17 cellular contexts compared by ENCODE assay signal in the genomic region with DNA sequence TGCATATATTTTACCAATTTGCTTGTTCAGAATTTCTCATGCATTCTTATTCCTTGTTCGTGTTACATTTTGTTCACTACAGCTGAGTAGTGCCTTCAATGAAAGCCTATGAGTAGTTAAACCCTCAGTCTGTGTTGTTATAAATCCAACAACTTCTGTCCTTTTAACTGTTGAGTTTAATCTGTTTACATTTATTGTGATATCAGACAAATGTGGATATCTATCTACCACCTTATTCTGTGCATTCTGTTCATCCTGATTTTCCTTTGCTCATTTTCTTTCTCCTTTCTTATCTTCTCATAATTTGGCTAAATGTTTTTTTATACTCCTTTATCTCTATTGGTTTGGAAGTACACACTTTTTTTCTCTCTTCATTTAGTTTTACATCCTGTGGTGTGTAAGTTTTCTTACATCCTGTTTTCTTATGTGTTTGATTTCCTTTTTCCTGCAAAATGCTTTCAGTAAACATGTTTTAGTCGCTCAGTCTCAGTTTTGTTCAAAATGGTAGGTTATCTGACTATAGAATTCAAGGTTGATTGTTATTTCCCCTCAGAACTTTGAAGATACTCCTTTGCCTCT. TPM values are rescaled to one million over a fixed set of nuclear protein-coding genes. Genes with fewer than 3 reads are reported as not detected.
DNase-seq lines count a peak whose midpoint lies in the region; ATAC-seq and FAIRE-seq lines count a peak whose summit lies in the region.
"Had no signal": no experiment of that assay in that cellular context is flagged by ENCODE, and none has a peak within 500 bp of the region (broad histone marks: within the 10 kb centered on the region; RNA-seq: fewer than 3 reads in every experiment).

No MANE protein-coding gene starts in this region.

- no peaks in the 10 kb centered on the region for H3K27me3 Mint-ChIP-seq in activated CD4-positive, alpha-beta T cell treated with anti-CD3 and anti-CD28 coated beads for 36 hours
- H3K27me3 Mint-ChIP-seq in activated T-helper 17 cell treated with anti-CD3 and anti-CD28 coated beads, Interleukin-2, amount 50 U/mL, for 72 hours = no peaks in the 10 kb centered on the region
- H3K27me3 Mint-ChIP-seq in naive B cell = no peaks in the 10 kb centered on the region

- peak; percentile 81 for FAIRE-seq in GM19239 (lab: Jason Lieb, UNC)
- FAIRE-seq: D721Med, H54 had no signal

- no peak for ATAC-seq in activated CD4-positive, alpha-beta T cell treated with anti-CD3 and anti-CD28 coated beads for 36 hours
- no peak for ATAC-seq in activated T-helper 17 cell treated with anti-CD3 and anti-CD28 coated beads, Interleukin-2, amount 50 U/mL, for 72 hours (replicated peaks)
- no peak for ATAC-seq in naive B cell (ENCODE audit: low read depth in 2 of 2)
- ATAC-seq in HG02973 (IDR thresholded peaks at IDR 0.05; ENCODE audit: unreplicated experiment) = no peak
- ATAC-seq: gastroesophageal sphincter, PC-3 had no signal

- H3K27ac Mint-ChIP-seq in activated CD4-positive, alpha-beta T cell treated with anti-CD3 and anti-CD28 coated beads for 36 hours = peak overlapping the region; percentile 88
- H3K27ac Mint-ChIP-seq in activated T-helper 17 cell treated with anti-CD3 and anti-CD28 coated beads, Interleukin-2, amount 50 U/mL, for 72 hours = peak overlapping the region; percentile 73
- H3K27ac Mint-ChIP-seq in naive B cell = peak overlapping the region in 2 of 6 donors; percentile 5 to 75
- H3K27ac Mint-ChIP-seq: nephron progenitor cell had no signal

- peaks cover 47% of the 10 kb centered on the region for H3K36me3 Mint-ChIP-seq in activated CD4-positive, alpha-beta T cell treated with anti-CD3 and anti-CD28 coated beads for 36 hours (ENCODE audit: low read depth)
- peaks cover 9% of the 10 kb centered on the region for H3K36me3 Mint-ChIP-seq in activated T-helper 17 cell treated with anti-CD3 and anti-CD28 coated beads, Interleukin-2, amount 50 U/mL, for 72 hours (ENCODE audit: low read depth)
- H3K36me3 Mint-ChIP-seq in naive B cell = peaks cover 8 to 34% of the 10 kb centered on the region in 2 donors

- H3K9me3 Mint-ChIP-seq in activated CD4-positive, alpha-beta T cell treated with anti-CD3 and anti-CD28 coated beads for 36 hours (ENCODE audit: low read depth) = peaks cover 22% of the 10 kb centered on the region
- peaks cover 3% of the 10 kb centered on the region for H3K9me3 Mint-ChIP-seq in activated T-helper 17 cell treated with anti-CD3 and anti-CD28 coated beads, Interleukin-2, amount 50 U/mL, for 72 hours
- H3K9me3 Mint-ChIP-seq in naive B cell = peaks cover 0 to 24% (median 17%) of the 10 kb centered on the region in 7 donors

- CTCF ChIA-PET in activated CD4-positive, alpha-beta T cell treated with anti-CD3 and anti-CD28 coated beads for 36 hours (lab: Charles Lee) = interaction anchor here (0.8 to 1.3 kb wide), 4 partner anchors 8 to 42 kb away, joined by 3 read pairs; no protein-coding TSS in a partner anchor

- intact Hi-C loops in activated CD4-positive, alpha-beta T cell treated with anti-CD3 and anti-CD28 coated beads for 36 hours (cut with DNase I, micrococcal nuclease) = loop anchor here (1.0 to 10.0 kb wide), 6 partner anchors 42 to 546 kb away; partner anchors contain the start of genes ELOVL6 (in 1 of the 2), GAR1 (in 1 of the 2), MCUB (in 1 of the 2) and SEC24B (in 1 of the 2)

- peaks cover 39% of the 10 kb centered on the region for H3K4me1 Mint-ChIP-seq in activated CD4-positive, alpha-beta T cell treated with anti-CD3 and anti-CD28 coated beads for 36 hours
- peaks cover 21% of the 10 kb centered on the region for H3K4me1 Mint-ChIP-seq in activated T-helper 17 cell treated with anti-CD3 and anti-CD28 coated beads, Interleukin-2, amount 50 U/mL, for 72 hours
- H3K4me1 Mint-ChIP-seq in naive B cell = peaks cover 22 to 27% (median 26%) of the 10 kb centered on the region in 3 donors
- H3K4me1 Mint-ChIP-seq: nephron progenitor cell had no signal

- no peak for DNase-seq in activated CD4-positive, alpha-beta T cell treated with anti-CD3 and anti-CD28 coated beads for 36 hours
- DNase-seq in activated CD4-positive, alpha-beta T cell treated with anti-CD3 and anti-CD28 coated beads, Interleukin-2, amount 50 U/mL, for 4 hours = no peak
- DNase-seq in GM19239 (ENCODE audit: insufficient read length, low spot score) (no peak), naive B cell (no peak), NCI-H2029 treated with DMSO at 0.1 percent for 48 hours (lab: John Stamatoyannopoulos, UW) (no peak)
- DNase-seq in stimulated activated CD4-positive, alpha-beta T cell treated with anti-CD3 and anti-CD28 coated beads, Interleukin-2, amount 100 ng/mL, for 24 hours = no peak
- DNase-seq: anterior cingulate cortex, caudate nucleus, mesenchymal stem cell, NCI-H1436 treated with DMSO at 0.1 percent for 48 hours, nephron progenitor cell, PC-3 had no signal

- POLR2A ChIA-PET in activated CD4-positive, alpha-beta T cell treated with anti-CD3 and anti-CD28 coated beads for 36 hours (lab: Charles Lee) = no interaction called here

- H3K4me3 Mint-ChIP-seq in activated CD4-positive, alpha-beta T cell treated with anti-CD3 and anti-CD28 coated beads for 36 hours = peak overlapping the region; percentile 44
- no peak overlapping the region for H3K4me3 Mint-ChIP-seq in activated T-helper 17 cell treated with anti-CD3 and anti-CD28 coated beads, Interleukin-2, amount 50 U/mL, for 72 hours
- H3K4me3 Mint-ChIP-seq in naive B cell = peak overlapping the region in 6 of 8 donors; percentile 8 to 53 (median 42)
- H3K4me3 Mint-ChIP-seq: nephron progenitor cell had no signal

RNA-seq across cellular contexts. Expression of gene CASP6, which starts 54.2 kb away (rescaled TPM):
- 10 to 100 TPM; 23.3 to 26.5 TPM for total RNA-seq in activated CD4-positive, alpha-beta T cell treated with anti-CD3 and anti-CD28 coated beads for 36 hours
- total RNA-seq in activated T-helper 17 cell treated with anti-CD3 and anti-CD28 coated beads, Interleukin-2, amount 50 U/mL, for 72 hours = 10 to 100 TPM; 21.6 to 30.0 TPM
- polyA plus RNA-seq in naive B cell (ENCODE audit: low read depth in 6 of 6) = 10 to 100 TPM in 5 of 6 donors, 1 to 10 TPM in 1; 7.4 to 20.4 (median 16.0) TPM
